In genomic region chr9:32161720-32162119, GRCh38 we compare ENCODE assay signal across 16 cellular contexts.
A peak's percentile ranks its signal among the peaks of the same experiment; 100 is the strongest.
DNase-seq lines count a peak whose midpoint lies in the region; ATAC-seq and TF ChIP-seq lines count a peak whose summit lies in the region.
"Had no signal": no experiment of that assay in that cellular context is flagged by ENCODE, and none has a peak within 500 bp of the region (broad histone marks: within the 10 kb centered on the region; RNA-seq: fewer than 3 reads in every experiment).

No MANE protein-coding gene starts in this region.

- no peak overlapping the region for H3K27ac Mint-ChIP-seq in natural killer cell
- H3K27ac Mint-ChIP-seq: activated T-helper 17 cell treated with anti-CD3 and anti-CD28 coated beads, Interleukin-2, amount 50 U/mL, for 72 hours; HFFc6; T-cell had no signal

- H3K27me3 ChIP-seq in psoas muscle (ENCODE audit: insufficient read depth in 3 of 3, low read length in 2 of 3) = no peaks in the 10 kb centered on the region
- H3K27me3 ChIP-seq: breast epithelium had no signal

- H3K4me1 ChIP-seq in psoas muscle = no peaks in the 10 kb centered on the region
- H3K4me1 ChIP-seq: breast epithelium, parathyroid adenoma had no signal

- no peak overlapping the region for H3K4me3 ChIP-seq in psoas muscle
- H3K4me3 ChIP-seq: breast epithelium had no signal

- no peaks in the 10 kb centered on the region for H3K27me3 Mint-ChIP-seq in natural killer cell (ENCODE audit: low read depth in 2 of 2)
- H3K27me3 Mint-ChIP-seq: activated T-helper 17 cell treated with anti-CD3 and anti-CD28 coated beads, Interleukin-2, amount 50 U/mL, for 72 hours; T-cell had no signal

- no peak for DNase-seq in psoas muscle
- no peak for DNase-seq in NCI-H2171 (lab: John Stamatoyannopoulos, UW)
- no peak for DNase-seq in natural killer cell
- DNase-seq: HFFc6; mesenchymal stem cell; PC-3; stimulated activated naive CD4-positive, alpha-beta T cell treated with Interleukin-2 at 50 U/mL for 16 hours; T-cell had no signal

- no peak overlapping the region for H3K4me3 Mint-ChIP-seq in natural killer cell
- H3K4me3 Mint-ChIP-seq: activated T-helper 17 cell treated with anti-CD3 and anti-CD28 coated beads, Interleukin-2, amount 50 U/mL, for 72 hours; HFFc6; T-cell had no signal

- ATAC-seq in GM18870 (IDR thresholded peaks at IDR 0.05; ENCODE audit: unreplicated experiment) (peak; percentile 76), GM21529 (IDR thresholded peaks at IDR 0.05; ENCODE audit: unreplicated experiment) (peak; percentile 90), HG03095 (IDR thresholded peaks at IDR 0.05; ENCODE audit: unreplicated experiment) (peak; percentile 89), psoas muscle (peak; percentile 77 to 93 (median 84)), natural killer cell (no peak), HG03139 (IDR thresholded peaks at IDR 0.05; ENCODE audit: unreplicated experiment) (no peak)
- ATAC-seq: activated T-helper 17 cell treated with anti-CD3 and anti-CD28 coated beads, Interleukin-2, amount 50 U/mL, for 72 hours; esophagus mucosa; PC-3; T-cell had no signal

- intact Hi-C loops in psoas muscle (cut with DNase I) (no loop called here), natural killer cell (cut with micrococcal nuclease) (no loop called here)

- no peaks in the 10 kb centered on the region for H3K36me3 Mint-ChIP-seq in natural killer cell
- H3K36me3 Mint-ChIP-seq: T-cell had no signal

- no peak overlapping the region for H3K27ac ChIP-seq in psoas muscle
- H3K27ac ChIP-seq: breast epithelium, parathyroid adenoma had no signal

- H3K36me3 ChIP-seq in psoas muscle (ENCODE audit: insufficient read depth in 1 of 2, low read depth in 1 of 2) = no peaks in the 10 kb centered on the region
- H3K36me3 ChIP-seq: breast epithelium had no signal

- WGBS in psoas muscle, 3 donors = 15 to 37% (median 20%) methylated on average over 2 of the region's 2 CpGs

- peaks cover 2 to 3% of the 10 kb centered on the region in 2 donors for H3K9me3 Mint-ChIP-seq in natural killer cell
- H3K9me3 Mint-ChIP-seq: activated T-helper 17 cell treated with anti-CD3 and anti-CD28 coated beads, Interleukin-2, amount 50 U/mL, for 72 hours; T-cell had no signal

- no peaks in the 10 kb centered on the region for H3K4me1 Mint-ChIP-seq in natural killer cell
- H3K4me1 Mint-ChIP-seq: activated T-helper 17 cell treated with anti-CD3 and anti-CD28 coated beads, Interleukin-2, amount 50 U/mL, for 72 hours; T-cell had no signal

- TF ChIP-seq CTCF in psoas muscle (IDR thresholded peaks at IDR 0.05) = no peak
- no peak for TF ChIP-seq CTCF in natural killer cell (IDR thresholded peaks at IDR 0.05)

- no peaks in the 10 kb centered on the region for H3K9me3 ChIP-seq in psoas muscle
- H3K9me3 ChIP-seq: breast epithelium had no signal

Comparison
In these comparisons a context has a peak if more than half of its experiments do, and no peak if none do; other contexts are left out.
1. ATAC-seq: peak in GM18870 (single experiment), GM21529 (single experiment), HG03095 (single experiment) and psoas muscle (4 of 4); none in natural killer cell (0 of 3) and HG03139 (single experiment).